In genomic region chr6:128491041-128491642, GRCh38 we compare ENCODE assay signal across 10 cellular contexts. TPM values are rescaled to one million over a fixed set of nuclear protein-coding genes. Genes with fewer than 3 reads are reported as not detected.
A peak's percentile ranks its signal among the peaks of the same experiment; 100 is the strongest.
DNase-seq lines count a peak whose midpoint lies in the region; ATAC-seq, FAIRE-seq and TF ChIP-seq lines count a peak whose summit lies in the region.
"Had no signal": no experiment of that assay in that cellular context is flagged by ENCODE, and none has a peak within 500 bp of the region (broad histone marks: within the 10 kb centered on the region; RNA-seq: fewer than 3 reads in every experiment).

No MANE protein-coding gene starts in this region.

- H3K4me2 ChIP-seq in A549: peak overlapping the region; percentile 37; the same call in 1 of the 3 replicates

- TF ChIP-seq CTCF in A549 (IDR thresholded peaks at IDR 0.05) (no peak), epithelial cell of esophagus (IDR thresholded peaks at IDR 0.05; ENCODE audit: insufficient read depth, low read depth, low read length, missing control alignments) (no peak), adrenal gland (IDR thresholded peaks at IDR 0.05) (no peak)

- ATAC-seq in A549 (no peak), HG02642 (IDR thresholded peaks at IDR 0.05; ENCODE audit: poor library complexity, unreplicated experiment) (no peak), GM21619 (IDR thresholded peaks at IDR 0.05; ENCODE audit: unreplicated experiment) (no peak)

- no peak for TF ChIP-seq EP300 in A549 (IDR thresholded peaks at IDR 0.05)

- 92% methylated on average over 3 of the region's 3 CpGs for WGBS in A549 (ENCODE audit: missing lambda C conversion rate)
- 53 to 76% (median 68%) methylated on average over 3 of the region's 3 CpGs for WGBS in adrenal gland, 4 donors

- DNase-seq in A549 (ENCODE audit: low read depth in 1 of 2, low spot score in 1 of 2): no peak
- DNase-seq in NCI-H1048 (lab: John Stamatoyannopoulos, UW): peak; percentile 25
- peak; percentile 68 for DNase-seq in epithelial cell of esophagus (ENCODE audit: low read depth)
- DNase-seq in DMS 273 (lab: John Stamatoyannopoulos, UW; ENCODE audit: unreplicated experiment): no peak
- no peak for DNase-seq in adrenal gland
- DNase-seq: CD4-positive, CD25-positive, alpha-beta regulatory T cell had no signal

- TF ChIP-seq RAD21 in A549 (conservative IDR thresholded peaks at IDR 0.05 in 1 of 2, IDR thresholded peaks at IDR 0.05 in 1 of 2): no peak

- FAIRE-seq in A549 (lab: Jason Lieb, UNC): no peak

- TF ChIP-seq POLR2A in A549 (IDR thresholded peaks at IDR 0.05; ENCODE audit: low read length): no peak
- TF ChIP-seq POLR2A in adrenal gland (IDR thresholded peaks at IDR 0.05): no peak

- H3K4me3 ChIP-seq in A549: no peak overlapping the region
- H3K4me3 ChIP-seq in epithelial cell of esophagus (ENCODE audit: low read length): peak overlapping the region; percentile 35
- peak overlapping the region; percentile 58 to 66 for H3K4me3 ChIP-seq in muscle layer of duodenum (ENCODE audit: low read depth in 1 of 2, low read length in 2 of 2)
- peak overlapping the region in 1 of 4 donors; percentile 42 for H3K4me3 ChIP-seq in adrenal gland

- H3K4me1 ChIP-seq in A549 (peaks cover 21% of the 10 kb centered on the region), muscle layer of duodenum (ENCODE audit: control insufficient read depth in 1 of 2, insufficient read depth in 2 of 2, low read length in 2 of 2) (peaks cover 18 to 24% of the 10 kb centered on the region in 2 donors), adrenal gland (replicated peaks in 1 of 2) (no peaks in the 10 kb centered on the region)

- H3K36me3 ChIP-seq in muscle layer of duodenum (ENCODE audit: control insufficient read depth in 1 of 2, insufficient read depth in 2 of 2, low read length in 2 of 2) (peaks cover 0 to 5% of the 10 kb centered on the region in 2 donors), adrenal gland (replicated peaks in 1 of 2) (no peaks in the 10 kb centered on the region)
- H3K36me3 ChIP-seq: neutrophil had no signal

- no peaks in the 10 kb centered on the region for H3K9me3 ChIP-seq in A549
- H3K9me3 ChIP-seq in muscle layer of duodenum (ENCODE audit: control insufficient read depth in 1 of 2, low read length in 2 of 2): no peaks in the 10 kb centered on the region
- no peaks in the 10 kb centered on the region for H3K9me3 ChIP-seq in adrenal gland (replicated peaks in 1 of 3)
- H3K9me3 ChIP-seq: neutrophil had no signal

- H3K27me3 ChIP-seq in muscle layer of duodenum (ENCODE audit: low read depth, low read length): no peaks in the 10 kb centered on the region
- no peaks in the 10 kb centered on the region for H3K27me3 ChIP-seq in adrenal gland
- H3K27me3 ChIP-seq: neutrophil had no signal

- CTCF ChIA-PET in A549 (lab: Yijun Ruan, JAX): no interaction called here

- POLR2A ChIA-PET in A549 (lab: Yijun Ruan, JAX): no interaction called here

- no peak overlapping the region for H3K27ac ChIP-seq in A549
- H3K27ac ChIP-seq in muscle layer of duodenum (ENCODE audit: low read length): peak overlapping the region; percentile 92
- peak overlapping the region in 2 of 5 donors; percentile 29 to 75 for H3K27ac ChIP-seq in adrenal gland
- H3K27ac ChIP-seq: neutrophil had no signal

- intact Hi-C loops in adrenal gland (cut with DNase I): no loop called here

TF ChIP-seq in A549, 52 proteins besides CTCF, POLR2A, EP300 and RAD21:
- TF ChIP-seq ZC3H11A (IDR thresholded peaks at IDR 0.05) (no peak), ELK1 (IDR thresholded peaks at IDR 0.05; ENCODE audit: low read depth, low read length) (no peak), CHD2 (IDR thresholded peaks at IDR 0.05; ENCODE audit: low read length, partially characterized antibody) (no peak), HDAC2 (IDR thresholded peaks at IDR 0.05) (no peak), USF2 (IDR thresholded peaks at IDR 0.05) (no peak), PBX3 (IDR thresholded peaks at IDR 0.05) (no peak), BHLHE40 (IDR thresholded peaks at IDR 0.05; ENCODE audit: low read depth, low read length) (no peak), CEBPB (IDR thresholded peaks at IDR 0.05) (no peak), HOXB13 (CRISPR knock-in tag; IDR thresholded peaks at IDR 0.05; ENCODE audit: low read depth) (no peak), MAX (IDR thresholded peaks at IDR 0.05) (no peak), REST (IDR thresholded peaks at IDR 0.05) (no peak), ATOH8 (CRISPR knock-in tag; IDR thresholded peaks at IDR 0.05; ENCODE audit: low read depth) (no peak)

RNA-seq across cellular contexts. Expression of gene PTPRK, which starts 29.3 kb away (rescaled TPM):
- polyA plus RNA-seq in A549 (2011; rRNA removed) (16.1 and 33.9 TPM in 2 replicates), A549 (2017; fragmentation: RNase III; extraction: RNeasy Plus Mini Kit Qiagen cat#74134 plus additional on column Dnase treatment) (11.1 to 15.2 TPM (median 14.4 TPM) in 3 replicates), adrenal gland (1 to 10 TPM; 3.2 to 8.0 (median 3.4) TPM)
- polyA plus RNA-seq in A549 (2012; cell fraction: cytosol; rRNA removed): 3.6 and 3.9 TPM in 2 replicates
- 7.0 and 8.8 TPM in 2 replicates for polyA plus RNA-seq in A549 (2012; cell fraction: nucleus; rRNA removed)
- 42.1 and 47.4 TPM in 2 replicates for polyA minus RNA-seq in A549 (2011; rRNA and poly(A)+ RNA removed)
- total RNA-seq in adrenal gland: 10 to 100 TPM; 10.2 to 22.4 (median 16.0) TPM

Comparison
In these comparisons a context has a peak if more than half of its experiments do, and no peak if none do; other contexts are left out.
1. DNase-seq: peak in NCI-H1048 (single experiment) and epithelial cell of esophagus (single experiment); none in A549 (0 of 2), DMS 273 (single experiment) and adrenal gland (0 of 7).